Comparison of ENCODE assay signal across 24 cellular contexts in the genomic region with DNA sequence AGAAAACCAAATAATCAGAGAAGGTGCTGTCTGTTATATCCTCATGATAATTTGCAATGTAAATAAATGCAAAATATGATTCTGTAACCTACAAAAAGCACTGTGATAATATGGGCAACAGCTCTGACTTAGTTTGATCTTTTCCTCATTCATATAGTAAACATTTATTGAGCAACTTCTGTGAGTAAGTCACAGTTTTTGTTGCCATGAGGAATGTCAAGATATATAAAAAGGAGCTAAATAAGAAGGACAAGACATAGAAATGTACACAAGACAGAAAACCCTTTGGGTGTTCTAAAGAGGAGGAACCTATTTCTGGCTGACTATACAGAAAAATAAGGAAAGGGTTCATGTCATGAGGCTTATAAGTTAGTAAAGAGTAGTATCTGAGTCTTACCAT. TPM values are rescaled to one million over a fixed set of nuclear protein-coding genes. Genes with fewer than 3 reads are reported as not detected.
DNase-seq lines count a peak whose midpoint lies in the region; ATAC-seq, FAIRE-seq and TF ChIP-seq lines count a peak whose summit lies in the region.
"Had no signal": no experiment of that assay in that cellular context is flagged by ENCODE, and none has a peak within 500 bp of the region (broad histone marks: within the 10 kb centered on the region; RNA-seq: fewer than 3 reads in every experiment).

No MANE protein-coding gene starts in this region.

- H3K9me3 ChIP-seq in GM23248 (ENCODE audit: low read depth) (no peaks in the 10 kb centered on the region), PC-3 (ENCODE audit: low read length) (no peaks in the 10 kb centered on the region), body of pancreas (no peaks in the 10 kb centered on the region)

- intact Hi-C loops in PC-3 (cut with micrococcal nuclease) (no loop called here), body of pancreas (cut with DNase I) (no loop called here)

- H3K27me3 ChIP-seq in GM23248 (replicated peaks; ENCODE audit: insufficient read depth) (no peaks in the 10 kb centered on the region), PC-3 (ENCODE audit: low read length) (no peaks in the 10 kb centered on the region), body of pancreas (no peaks in the 10 kb centered on the region)

- H3K4me1 ChIP-seq in GM23248 (ENCODE audit: insufficient read depth): peaks cover 9% of the 10 kb centered on the region
- H3K4me1 ChIP-seq in PC-3 (ENCODE audit: insufficient read depth, low read length): no peaks in the 10 kb centered on the region
- H3K4me1 ChIP-seq in body of pancreas: no peaks in the 10 kb centered on the region

- in situ Hi-C loops in GM23248 (cut with MboI): no loop called here

- POLR2A ChIA-PET in PC-3 (lab: Charles Lee; ENCODE audit: unreplicated experiment): no interaction called here

- H3K4me3 ChIP-seq in GM23248 (no peak overlapping the region), PC-3 (ENCODE audit: low read length) (no peak overlapping the region), cardiac fibroblast (replicated peaks in 1 of 2; ENCODE audit: low read depth in 2 of 2, low read length in 2 of 2) (no peak overlapping the region), fibroblast of villous mesenchyme (ENCODE audit: low read depth, low read length) (no peak overlapping the region), body of pancreas (no peak overlapping the region)

- no peak for TF ChIP-seq POLR2A in body of pancreas (IDR thresholded peaks at IDR 0.05)

- no TSS peak for BruUV-seq in PC-3 (replicated peaks; lab: Mats Ljungman, UMichigan)

- H3K36me3 ChIP-seq in GM23248 (ENCODE audit: low read depth): no peaks in the 10 kb centered on the region
- no peaks in the 10 kb centered on the region for H3K36me3 ChIP-seq in PC-3 (ENCODE audit: low read depth, low read length)
- no peaks in the 10 kb centered on the region for H3K36me3 ChIP-seq in body of pancreas (replicated peaks in 1 of 2; ENCODE audit: insufficient read depth in 1 of 2, low read depth in 2 of 2)

- H3K27ac ChIP-seq in GM23248 (no peak overlapping the region), PC-3 (ENCODE audit: low read length) (no peak overlapping the region), body of pancreas (no peak overlapping the region)
- H3K27ac ChIP-seq: KMS-11, RWPE1 had no signal

- H3K79me2 ChIP-seq in GM23248 (ENCODE audit: insufficient read depth) (peaks cover 90% of the 10 kb centered on the region), PC-3 (ENCODE audit: low read length) (peaks cover 32% of the 10 kb centered on the region)

- ATAC-seq in PC-3 (no peak), body of pancreas (no peak)
- ATAC-seq: HCT116, Panc1 had no signal

- H3K4me2 ChIP-seq in GM23248 (ENCODE audit: unreplicated experiment) (no peak overlapping the region), PC-3 (ENCODE audit: low read length) (no peak overlapping the region)
- H3K4me2 ChIP-seq: KMS-11 had no signal

- H4K20me1 ChIP-seq in GM23248 (ENCODE audit: insufficient read depth) (no peaks in the 10 kb centered on the region), PC-3 (ENCODE audit: low read length) (no peaks in the 10 kb centered on the region)

- CTCF ChIA-PET in PC-3 (lab: Charles Lee): no interaction called here

- no peak for FAIRE-seq in frontal cortex (lab: Jason Lieb, UNC)
- FAIRE-seq: H1 had no signal

- H3K9ac ChIP-seq in GM23248 (no peak overlapping the region), PC-3 (ENCODE audit: low read length) (no peak overlapping the region)
- H3K9ac ChIP-seq: KMS-11 had no signal

- H3F3A ChIP-seq in GM23248 (ENCODE audit: insufficient read depth) (peaks cover 7% of the 10 kb centered on the region), PC-3 (ENCODE audit: low read length, unreplicated experiment) (no peaks in the 10 kb centered on the region)

- TF ChIP-seq CTCF in PC-3 (conservative IDR thresholded peaks at IDR 0.05; ENCODE audit: low read depth, low read length): no peak
- no peak for TF ChIP-seq CTCF in cardiac fibroblast (IDR thresholded peaks at IDR 0.05; ENCODE audit: low read depth, low read length)
- no peak for TF ChIP-seq CTCF in fibroblast of villous mesenchyme (IDR thresholded peaks at IDR 0.05; ENCODE audit: insufficient read depth, low read depth, low read length)
- no peak for TF ChIP-seq CTCF in body of pancreas (IDR thresholded peaks at IDR 0.05)

- DNase-seq in GM23248 (peak; percentile 43), PC-3 (peak; percentile 8), cardiac fibroblast (ENCODE audit: low read depth in 2 of 2) (peak; percentile 35 to 47), fibroblast of villous mesenchyme (ENCODE audit: low read depth) (peak; percentile 53), frontal cortex (ENCODE audit: low spot score in 2 of 2) (no peak), body of pancreas (no peak), AG08395 (ENCODE audit: low spot score) (no peak), NCI-H82 (lab: John Stamatoyannopoulos, UW) (no peak)
- DNase-seq: 8988T, ACHN, Calu3, DMS79 treated with DMSO at 0.1 percent for 48 hours, GF-D8, NCI-H1092, NCI-H1417 treated with DMSO at 0.1 percent for 48 hours, NCI-H1694 treated with DMSO at 0.1 percent for 48 hours, NCI-H524, SHP77 treated with DMSO at 0.1 percent for 48 hours had no signal

- H2AFZ ChIP-seq in GM23248 (no peak overlapping the region), PC-3 (ENCODE audit: low read length) (no peak overlapping the region)

- H3K9me2 ChIP-seq in GM23248 (ENCODE audit: insufficient read depth) (no peaks in the 10 kb centered on the region), PC-3 (replicated peaks; ENCODE audit: low read length) (no peaks in the 10 kb centered on the region)

RNA-seq across cellular contexts. Expression of gene ARSJ, which starts 44.3 kb away (rescaled TPM):
- 31.7 and 32.2 TPM in 2 replicates for total RNA-seq in GM23248 (2014; rRNA removed; shearing (Covaris generic))
- 32.6 and 33.7 TPM in 2 replicates for polyA plus RNA-seq in GM23248 (2016; fragmentation: Nextera tagmentation; extraction: Ambion mirVana)
- total RNA-seq in PC-3 (2014; rRNA removed): 16.4 and 19.1 TPM in 2 replicates
- 49.3 and 69.5 TPM in 2 replicates for total RNA-seq in fibroblast of villous mesenchyme
- total RNA-seq in frontal cortex: 0.41 TPM
- 1 to 10 TPM; 3.4 to 3.6 TPM for total RNA-seq in body of pancreas
- polyA plus RNA-seq: IgD-negative memory B cell had no signal

Comparison
In these comparisons a context has a peak if more than half of its experiments do, and no peak if none do; other contexts are left out.
1. DNase-seq: peak in GM23248 (single experiment), PC-3 (single experiment), cardiac fibroblast (2 of 2) and fibroblast of villous mesenchyme (single experiment); none in frontal cortex (0 of 2), body of pancreas (0 of 4), AG08395 (single experiment) and NCI-H82 (single experiment).